ENCODE assay signal across 15 cellular contexts in the genomic region with DNA sequence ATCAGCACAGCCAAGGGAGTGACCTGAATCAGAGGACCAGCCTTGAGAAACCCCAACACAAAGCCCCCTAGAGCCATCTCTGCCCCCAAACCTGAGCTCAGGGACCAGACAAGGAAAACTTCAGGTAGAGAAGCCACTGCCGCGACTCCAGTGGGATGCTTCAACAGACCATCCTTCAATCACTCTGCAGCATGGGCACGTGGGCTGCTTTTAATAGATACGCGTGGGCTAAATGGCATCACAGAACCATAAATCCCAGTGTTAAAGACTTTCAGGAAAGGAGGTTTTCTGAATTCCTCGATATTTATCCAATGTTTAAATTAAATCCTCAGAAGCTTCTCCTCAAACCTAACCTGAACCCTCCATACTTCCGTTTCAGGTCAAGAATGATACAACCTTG.
"Had no signal": no experiment of that assay in that cellular context is flagged by ENCODE, and none has a peak within 500 bp of the region (broad histone marks: within the 10 kb centered on the region; RNA-seq: fewer than 3 reads in every experiment).

No MANE protein-coding gene starts in this region.

- ATAC-seq: left lung had no signal

- H3K9me3 ChIP-seq: esophagus muscularis mucosa, left lung, stomach had no signal

- H3K4me3 ChIP-seq: esophagus muscularis mucosa, left lung, stomach had no signal

- DNase-seq: activated CD4-positive, alpha-beta T cell treated with anti-CD3 and anti-CD28 coated beads for 48 hours; activated CD8-positive, alpha-beta memory T cell treated with anti-CD3 and anti-CD28 coated beads for 24 hours; cerebellar nuclear complex; islet precursor cell; left lung; nephron progenitor cell; stimulated activated CD4-positive, alpha-beta T cell treated with anti-CD3 and anti-CD28 coated beads, Interleukin-15, amount 100 ng/mL, for 24 hours; stimulated activated CD4-positive, alpha-beta T cell treated with anti-CD3 and anti-CD28 coated beads, Interleukin-4, amount 100 ng/mL, for 24 hours; stomach had no signal

- H3K27me3 Mint-ChIP-seq: activated naive CD4-positive, alpha-beta T cell treated with anti-CD3 and anti-CD28 coated beads, Interleukin-2, amount 50 U/mL, for 24 hours; brain; dendritic cell treated with granulocyte-macrophage colony-stimulating factor and Interleukin-4, amounts not matched to agents 40 ng/mL and 50 ng/mL, for 4 days; memory B cell had no signal

- H3K27me3 ChIP-seq: esophagus muscularis mucosa, left lung, stomach had no signal

- H3K27ac Mint-ChIP-seq: dendritic cell treated with granulocyte-macrophage colony-stimulating factor and Interleukin-4, amounts not matched to agents 40 ng/mL and 50 ng/mL, for 4 days; nephron progenitor cell had no signal

- H3K4me3 Mint-ChIP-seq: activated naive CD4-positive, alpha-beta T cell treated with anti-CD3 and anti-CD28 coated beads, Interleukin-2, amount 50 U/mL, for 24 hours; brain; dendritic cell treated with granulocyte-macrophage colony-stimulating factor and Interleukin-4, amounts not matched to agents 40 ng/mL and 50 ng/mL, for 4 days; memory B cell; nephron progenitor cell had no signal

- H3K27ac ChIP-seq: VCaP had no signal

- H3K9me3 Mint-ChIP-seq: activated naive CD4-positive, alpha-beta T cell treated with anti-CD3 and anti-CD28 coated beads, Interleukin-2, amount 50 U/mL, for 24 hours; brain; dendritic cell treated with granulocyte-macrophage colony-stimulating factor and Interleukin-4, amounts not matched to agents 40 ng/mL and 50 ng/mL, for 4 days; memory B cell; nephron progenitor cell had no signal
